1 cellular context compared by ENCODE assay signal in genomic region chr16:27246439-27246838, GRCh38.
TF ChIP-seq lines count a peak whose summit lies in the region.

No MANE protein-coding gene starts in this region.

TF ChIP-seq in A549, 52 proteins besides CTCF, POLR2A, EP300 and RAD21 (continued from another document):
- TF ChIP-seq ELK1 (IDR thresholded peaks at IDR 0.05; ENCODE audit: low read depth, low read length) (no peak), HOXA7 (CRISPR knock-in tag; IDR thresholded peaks at IDR 0.05) (no peak), ZNF302 (CRISPR knock-in tag; IDR thresholded peaks at IDR 0.05) (no peak)
